Comparison of ENCODE assay signal across 24 cellular contexts in genomic region chr7:133674079-133674478, GRCh38.
"Had no signal": no experiment of that assay in that cellular context is flagged by ENCODE, and none has a peak within 500 bp of the region (broad histone marks: within the 10 kb centered on the region; RNA-seq: fewer than 3 reads in every experiment).

No MANE protein-coding gene starts in this region.

- H3K79me2 ChIP-seq: hepatocyte, parathyroid adenoma had no signal

- DNase-seq: effector CD4-positive, alpha-beta T cell; endodermal cell; erythroblast; foreskin melanocyte; head of caudate nucleus; kidney; left colon; left ventricle myocardium superior; mesenchymal stem cell; midbrain; spleen; stimulated activated CD4-positive, alpha-beta T cell treated with anti-CD3 and anti-CD28 coated beads, Interleukin-15, amount 100 ng/mL, for 24 hours; stimulated activated CD4-positive, alpha-beta T cell treated with anti-CD3 and anti-CD28 coated beads, Interleukin-1b, Interleukin-23, amount 100 ng/mL, for 48 hours; stimulated activated CD4-positive, alpha-beta T cell treated with anti-CD3 and anti-CD28 coated beads, Interleukin-4, amount 100 ng/mL, for 24 hours; tibial artery; upper lobe of left lung; uterus had no signal

- H3K36me3 ChIP-seq: prostate gland, spleen, tibial artery, upper lobe of left lung, uterus had no signal

- H3K4me2 ChIP-seq: hepatocyte had no signal

- H3K9me3 ChIP-seq: prostate gland, spleen, tibial artery, upper lobe of left lung, uterus had no signal

- H3K9me3 Mint-ChIP-seq: endodermal cell; nephron; stimulated activated memory B cell treated with anti-CD40 and anti-IgM and Interleukin-4, amounts not matched to agents 10 μg/mL and 1 μg/mL and 100 μg/mL, for 72 hours; stimulated activated naive CD8-positive, alpha-beta T cell treated with anti-CD3 and anti-CD28 coated beads, Interleukin-15, Interleukin-2, amounts not matched to agents 100 ng/mL and 50 ng/mL, for 24 hours had no signal

- H3K27ac ChIP-seq: hepatocyte, parathyroid adenoma, prostate gland, spleen, tibial artery, upper lobe of left lung, uterus had no signal

- H3K27me3 Mint-ChIP-seq: stimulated activated memory B cell treated with anti-CD40 and anti-IgM and Interleukin-4, amounts not matched to agents 10 μg/mL and 1 μg/mL and 100 μg/mL, for 72 hours; stimulated activated naive CD8-positive, alpha-beta T cell treated with anti-CD3 and anti-CD28 coated beads, Interleukin-15, Interleukin-2, amounts not matched to agents 100 ng/mL and 50 ng/mL, for 24 hours had no signal

- H3K9ac ChIP-seq: parathyroid adenoma had no signal

- H2AFZ ChIP-seq: hepatocyte, parathyroid adenoma had no signal

- H3K27me3 ChIP-seq: hepatocyte, spleen, tibial artery, upper lobe of left lung, uterus had no signal

- H3K4me3 Mint-ChIP-seq: endodermal cell; nephron; stimulated activated memory B cell treated with anti-CD40 and anti-IgM and Interleukin-4, amounts not matched to agents 10 μg/mL and 1 μg/mL and 100 μg/mL, for 72 hours; stimulated activated naive CD8-positive, alpha-beta T cell treated with anti-CD3 and anti-CD28 coated beads, Interleukin-15, Interleukin-2, amounts not matched to agents 100 ng/mL and 50 ng/mL, for 24 hours had no signal

- H3K4me3 ChIP-seq: hepatocyte, lung, prostate gland, spleen, tibial artery, upper lobe of left lung, uterus had no signal

- H3K27ac Mint-ChIP-seq: endodermal cell; nephron; stimulated activated memory B cell treated with anti-CD40 and anti-IgM and Interleukin-4, amounts not matched to agents 10 μg/mL and 1 μg/mL and 100 μg/mL, for 72 hours had no signal
